In genomic region chr11:112784323-112785073, GRCh38 we compare ENCODE assay signal across 9 cellular contexts.
A peak's percentile ranks its signal among the peaks of the same experiment; 100 is the strongest.
DNase-seq lines count a peak whose midpoint lies in the region; ATAC-seq lines count a peak whose summit lies in the region.
"Had no signal": no experiment of that assay in that cellular context is flagged by ENCODE, and none has a peak within 500 bp of the region (broad histone marks: within the 10 kb centered on the region; RNA-seq: fewer than 3 reads in every experiment).

No MANE protein-coding gene starts in this region.

- intact Hi-C loops in cardiac septum (cut with DNase I): loop anchor here (10.0 kb wide), 1 partner anchor 490 kb away; no protein-coding TSS in a partner anchor
- intact Hi-C loops in sciatic nerve (cut with DNase I): no loop called here

- ATAC-seq in sciatic nerve: peak; percentile 79
- no peak for ATAC-seq in GM21786 (IDR thresholded peaks at IDR 0.05; ENCODE audit: unreplicated experiment)

- peak; percentile 86 for DNase-seq in GM03348 (ENCODE audit: low spot score)
- DNase-seq in SK-N-DZ (ENCODE audit: low spot score): peak; percentile 76
- peak; percentile 89 for DNase-seq in cardiac septum (ENCODE audit: low spot score)
- peak; percentile 80 for DNase-seq in sciatic nerve (ENCODE audit: low spot score)
- DNase-seq in NCI-H526 treated with DMSO at 0.1 percent for 48 hours (lab: John Stamatoyannopoulos, UW): no peak
- DNase-seq in stimulated activated CD4-positive, alpha-beta T cell treated with anti-CD3 and anti-CD28 coated beads, Interleukin-4, amount 100 ng/mL, for 24 hours: no peak
- no peak for DNase-seq in NCI-H1048 (lab: John Stamatoyannopoulos, UW)
- DNase-seq: T-helper 1 cell had no signal

Comparison
In these comparisons a context has a peak if more than half of its experiments do, and no peak if none do; other contexts are left out.
1. DNase-seq: peak in GM03348 (single experiment), SK-N-DZ (single experiment), cardiac septum (single experiment) and sciatic nerve (single experiment); none in NCI-H526 treated with DMSO at 0.1 percent for 48 hours (single experiment), stimulated activated CD4-positive, alpha-beta T cell treated with anti-CD3 and anti-CD28 coated beads, Interleukin-4, amount 100 ng/mL, for 24 hours (single experiment) and NCI-H1048 (single experiment).